ENCODE assay signal across 1 cellular context in genomic region chr12:113724703-113725556, GRCh38.
TF ChIP-seq lines count a peak whose summit lies in the region.

No MANE protein-coding gene starts in this region.

TF ChIP-seq in H1, 55 proteins besides CTCF, POLR2A, EP300 and RAD21 (continued from another document):
- TF ChIP-seq, protein P1, sequence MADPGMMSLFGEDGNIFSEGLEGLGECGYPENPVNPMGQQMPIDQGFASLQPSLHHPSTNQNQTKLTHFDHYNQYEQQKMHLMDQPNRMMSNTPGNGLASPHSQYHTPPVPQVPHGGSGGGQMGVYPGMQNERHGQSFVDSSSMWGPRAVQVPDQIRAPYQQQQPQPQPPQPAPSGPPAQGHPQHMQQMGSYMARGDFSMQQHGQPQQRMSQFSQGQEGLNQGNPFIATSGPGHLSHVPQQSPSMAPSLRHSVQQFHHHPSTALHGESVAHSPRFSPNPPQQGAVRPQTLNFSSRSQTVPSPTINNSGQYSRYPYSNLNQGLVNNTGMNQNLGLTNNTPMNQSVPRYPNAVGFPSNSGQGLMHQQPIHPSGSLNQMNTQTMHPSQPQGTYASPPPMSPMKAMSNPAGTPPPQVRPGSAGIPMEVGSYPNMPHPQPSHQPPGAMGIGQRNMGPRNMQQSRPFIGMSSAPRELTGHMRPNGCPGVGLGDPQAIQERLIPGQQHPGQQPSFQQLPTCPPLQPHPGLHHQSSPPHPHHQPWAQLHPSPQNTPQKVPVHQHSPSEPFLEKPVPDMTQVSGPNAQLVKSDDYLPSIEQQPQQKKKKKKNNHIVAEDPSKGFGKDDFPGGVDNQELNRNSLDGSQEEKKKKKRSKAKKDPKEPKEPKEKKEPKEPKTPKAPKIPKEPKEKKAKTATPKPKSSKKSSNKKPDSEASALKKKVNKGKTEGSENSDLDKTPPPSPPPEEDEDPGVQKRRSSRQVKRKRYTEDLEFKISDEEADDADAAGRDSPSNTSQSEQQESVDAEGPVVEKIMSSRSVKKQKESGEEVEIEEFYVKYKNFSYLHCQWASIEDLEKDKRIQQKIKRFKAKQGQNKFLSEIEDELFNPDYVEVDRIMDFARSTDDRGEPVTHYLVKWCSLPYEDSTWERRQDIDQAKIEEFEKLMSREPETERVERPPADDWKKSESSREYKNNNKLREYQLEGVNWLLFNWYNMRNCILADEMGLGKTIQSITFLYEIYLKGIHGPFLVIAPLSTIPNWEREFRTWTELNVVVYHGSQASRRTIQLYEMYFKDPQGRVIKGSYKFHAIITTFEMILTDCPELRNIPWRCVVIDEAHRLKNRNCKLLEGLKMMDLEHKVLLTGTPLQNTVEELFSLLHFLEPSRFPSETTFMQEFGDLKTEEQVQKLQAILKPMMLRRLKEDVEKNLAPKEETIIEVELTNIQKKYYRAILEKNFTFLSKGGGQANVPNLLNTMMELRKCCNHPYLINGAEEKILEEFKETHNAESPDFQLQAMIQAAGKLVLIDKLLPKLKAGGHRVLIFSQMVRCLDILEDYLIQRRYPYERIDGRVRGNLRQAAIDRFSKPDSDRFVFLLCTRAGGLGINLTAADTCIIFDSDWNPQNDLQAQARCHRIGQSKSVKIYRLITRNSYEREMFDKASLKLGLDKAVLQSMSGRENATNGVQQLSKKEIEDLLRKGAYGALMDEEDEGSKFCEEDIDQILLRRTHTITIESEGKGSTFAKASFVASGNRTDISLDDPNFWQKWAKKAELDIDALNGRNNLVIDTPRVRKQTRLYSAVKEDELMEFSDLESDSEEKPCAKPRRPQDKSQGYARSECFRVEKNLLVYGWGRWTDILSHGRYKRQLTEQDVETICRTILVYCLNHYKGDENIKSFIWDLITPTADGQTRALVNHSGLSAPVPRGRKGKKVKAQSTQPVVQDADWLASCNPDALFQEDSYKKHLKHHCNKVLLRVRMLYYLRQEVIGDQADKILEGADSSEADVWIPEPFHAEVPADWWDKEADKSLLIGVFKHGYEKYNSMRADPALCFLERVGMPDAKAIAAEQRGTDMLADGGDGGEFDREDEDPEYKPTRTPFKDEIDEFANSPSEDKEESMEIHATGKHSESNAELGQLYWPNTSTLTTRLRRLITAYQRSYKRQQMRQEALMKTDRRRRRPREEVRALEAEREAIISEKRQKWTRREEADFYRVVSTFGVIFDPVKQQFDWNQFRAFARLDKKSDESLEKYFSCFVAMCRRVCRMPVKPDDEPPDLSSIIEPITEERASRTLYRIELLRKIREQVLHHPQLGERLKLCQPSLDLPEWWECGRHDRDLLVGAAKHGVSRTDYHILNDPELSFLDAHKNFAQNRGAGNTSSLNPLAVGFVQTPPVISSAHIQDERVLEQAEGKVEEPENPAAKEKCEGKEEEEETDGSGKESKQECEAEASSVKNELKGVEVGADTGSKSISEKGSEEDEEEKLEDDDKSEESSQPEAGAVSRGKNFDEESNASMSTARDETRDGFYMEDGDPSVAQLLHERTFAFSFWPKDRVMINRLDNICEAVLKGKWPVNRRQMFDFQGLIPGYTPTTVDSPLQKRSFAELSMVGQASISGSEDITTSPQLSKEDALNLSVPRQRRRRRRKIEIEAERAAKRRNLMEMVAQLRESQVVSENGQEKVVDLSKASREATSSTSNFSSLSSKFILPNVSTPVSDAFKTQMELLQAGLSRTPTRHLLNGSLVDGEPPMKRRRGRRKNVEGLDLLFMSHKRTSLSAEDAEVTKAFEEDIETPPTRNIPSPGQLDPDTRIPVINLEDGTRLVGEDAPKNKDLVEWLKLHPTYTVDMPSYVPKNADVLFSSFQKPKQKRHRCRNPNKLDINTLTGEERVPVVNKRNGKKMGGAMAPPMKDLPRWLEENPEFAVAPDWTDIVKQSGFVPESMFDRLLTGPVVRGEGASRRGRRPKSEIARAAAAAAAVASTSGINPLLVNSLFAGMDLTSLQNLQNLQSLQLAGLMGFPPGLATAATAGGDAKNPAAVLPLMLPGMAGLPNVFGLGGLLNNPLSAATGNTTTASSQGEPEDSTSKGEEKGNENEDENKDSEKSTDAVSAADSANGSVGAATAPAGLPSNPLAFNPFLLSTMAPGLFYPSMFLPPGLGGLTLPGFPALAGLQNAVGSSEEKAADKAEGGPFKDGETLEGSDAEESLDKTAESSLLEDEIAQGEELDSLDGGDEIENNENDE (IDR thresholded peaks at IDR 0.05; ENCODE audit: insufficient replicate concordance, low read length) = no peak
- TF ChIP-seq SAP30 (IDR thresholded peaks at IDR 0.05; ENCODE audit: insufficient read depth, insufficient replicate concordance, low read length) = no peak
- TF ChIP-seq CHD1 (IDR thresholded peaks at IDR 0.05; ENCODE audit: low read depth, low read length) = no peak
- no peak for TF ChIP-seq JUND (IDR thresholded peaks at IDR 0.05; ENCODE audit: low read length)
- no peak for TF ChIP-seq TAF7 (optimal IDR thresholded peaks at IDR 0.05; ENCODE audit: borderline replicate concordance, low read depth, low read length)
- no peak for TF ChIP-seq GABPA (IDR thresholded peaks at IDR 0.05; ENCODE audit: borderline replicate concordance, insufficient read depth, low read length)
